9 cellular contexts compared by ENCODE assay signal in the genomic region with DNA sequence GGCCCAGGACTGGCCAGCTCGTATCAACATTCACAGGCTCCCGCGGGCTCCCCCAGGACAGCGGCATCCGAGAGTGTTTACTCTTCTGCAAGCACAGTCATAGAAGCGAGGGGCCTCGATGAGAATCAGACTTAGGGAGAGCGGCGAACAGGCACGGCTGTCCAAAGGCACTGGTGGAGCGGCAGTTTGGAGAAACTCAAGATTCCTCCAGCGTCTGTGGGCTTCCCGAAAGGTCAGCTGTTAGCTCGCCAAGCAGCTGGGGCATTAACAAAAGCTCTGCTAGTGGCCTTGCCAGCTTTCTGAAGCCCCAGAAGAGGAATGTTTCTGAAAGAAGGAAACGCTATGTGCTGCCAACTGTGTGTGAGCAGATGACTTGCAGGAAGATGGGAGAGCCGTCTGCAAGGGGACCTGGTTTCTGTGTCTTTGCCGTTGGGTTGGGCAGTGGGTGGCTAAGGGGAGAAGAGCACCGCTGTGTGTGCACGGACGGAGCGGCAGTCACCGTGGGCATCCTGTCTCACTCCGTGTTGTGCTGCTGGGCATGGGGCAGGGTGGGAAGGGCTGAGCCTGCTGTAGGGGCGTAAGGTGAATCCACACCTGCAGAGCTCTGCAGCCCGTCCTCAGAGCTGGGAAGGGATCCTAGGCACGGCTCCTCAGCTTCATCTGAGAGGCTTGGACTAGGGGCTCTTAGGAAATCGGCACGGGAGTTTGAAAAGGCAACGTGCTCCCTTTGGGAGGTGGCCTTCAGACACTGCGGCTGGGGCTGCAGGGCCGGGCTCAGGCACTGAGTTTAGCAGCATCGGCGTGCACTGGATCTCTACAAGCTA. TPM values are rescaled to one million over a fixed set of nuclear protein-coding genes. Genes with fewer than 3 reads are reported as not detected.
DNase-seq lines count a peak whose midpoint lies in the region; ATAC-seq lines count a peak whose summit lies in the region.
"Had no signal": no experiment of that assay in that cellular context is flagged by ENCODE, and none has a peak within 500 bp of the region (broad histone marks: within the 10 kb centered on the region; RNA-seq: fewer than 3 reads in every experiment).

No MANE protein-coding gene starts in this region.

- H3K9ac ChIP-seq in muscle layer of colon (ENCODE audit: low read length) = peak overlapping the region; percentile 31

- H3K4me1 ChIP-seq in esophagus (ENCODE audit: control insufficient read depth in 2 of 2, insufficient read depth in 2 of 2, low read length in 1 of 2) (peaks cover 0 to 4% of the 10 kb centered on the region in 2 donors), muscle layer of colon (ENCODE audit: insufficient read depth, low read length) (peaks cover 46% of the 10 kb centered on the region)
- no peaks in the 10 kb centered on the region for H3K4me1 ChIP-seq in effector memory CD4-positive, alpha-beta T cell (ENCODE audit: control insufficient read depth, insufficient read depth, low read length, poor library complexity, severe bottlenecking)

- H3K27me3 ChIP-seq in esophagus (ENCODE audit: control insufficient read depth in 1 of 2, insufficient read depth in 2 of 2, low read length in 2 of 2) = no peaks in the 10 kb centered on the region
- H3K27me3 ChIP-seq in muscle layer of colon (ENCODE audit: control insufficient read depth in 1 of 2, insufficient read depth in 2 of 2, low read length in 2 of 2) = no peaks in the 10 kb centered on the region
- H3K27me3 ChIP-seq in effector memory CD4-positive, alpha-beta T cell (replicated peaks; ENCODE audit: control insufficient read depth, insufficient read depth, low read length, poor library complexity, severe bottlenecking) = no peaks in the 10 kb centered on the region

- H3K27ac ChIP-seq in esophagus (ENCODE audit: low read depth in 2 of 2, low read length in 1 of 2) (peak overlapping the region; percentile 50 to 56), muscle layer of colon (ENCODE audit: low read depth, low read length) (peak overlapping the region; percentile 81)
- H3K27ac ChIP-seq in effector memory CD4-positive, alpha-beta T cell (ENCODE audit: insufficient read depth, low read length, poor library complexity, severe bottlenecking) = no peak overlapping the region

- H3K36me3 ChIP-seq in esophagus (ENCODE audit: control insufficient read depth in 2 of 2, insufficient read depth in 2 of 2, low read length in 1 of 2) = peaks cover 0 to 7% of the 10 kb centered on the region in 2 donors
- peaks cover 13% of the 10 kb centered on the region for H3K36me3 ChIP-seq in muscle layer of colon (ENCODE audit: insufficient read depth, low read length)
- peaks cover 12% of the 10 kb centered on the region for H3K36me3 ChIP-seq in effector memory CD4-positive, alpha-beta T cell (ENCODE audit: control insufficient read depth, insufficient read depth, low read length)

- 76 to 78% methylated on average over 33 of the region's 33 CpGs for WGBS in esophagus, 2 donors

- peak; percentile 54 for DNase-seq in LHCN-M2 (ENCODE audit: low read depth)
- DNase-seq in superior temporal gyrus (ENCODE audit: extremely low spot score) = peak; percentile 80
- no peak for DNase-seq in effector memory CD4-positive, alpha-beta T cell
- DNase-seq in GF-D8 (lab: John Stamatoyannopoulos, UW) = no peak
- DNase-seq: MM.1S had no signal

- ATAC-seq in HG03097 (IDR thresholded peaks at IDR 0.05; ENCODE audit: low FRiP score, unreplicated experiment) = no peak
- no peak for ATAC-seq in HG03439 (IDR thresholded peaks at IDR 0.05; ENCODE audit: unreplicated experiment)

- H3K9me3 ChIP-seq in esophagus (ENCODE audit: control insufficient read depth in 2 of 2, insufficient read depth in 1 of 2, low read depth in 1 of 2, low read length in 1 of 2) (peaks cover 0 to 6% of the 10 kb centered on the region in 2 donors), muscle layer of colon (ENCODE audit: low read length) (no peaks in the 10 kb centered on the region)
- no peaks in the 10 kb centered on the region for H3K9me3 ChIP-seq in effector memory CD4-positive, alpha-beta T cell (ENCODE audit: control insufficient read depth, low read length)

- H3K4me3 ChIP-seq in esophagus (ENCODE audit: low read depth in 1 of 2, low read length in 2 of 2) (no peak overlapping the region), muscle layer of colon (ENCODE audit: low read depth in 1 of 2, low read length in 2 of 2) (peak overlapping the region in 1 of 2 donors; percentile 17)
- no peak overlapping the region for H3K4me3 ChIP-seq in effector memory CD4-positive, alpha-beta T cell (ENCODE audit: insufficient read depth, low read depth, low read length, poor library complexity, severe bottlenecking)

RNA-seq across cellular contexts. Expression of a gene that starts 42.1 kb away (rescaled TPM):
- total RNA-seq in LHCN-M2 (2014; rRNA removed) = not detected in 2 replicates
- polyA plus RNA-seq in LHCN-M2 (2012) = 0.34 TPM
- polyA plus RNA-seq in esophagus = under 1 TPM; 0.10 to 0.11 TPM

Comparison
In these comparisons a context has a peak if more than half of its experiments do, and no peak if none do; other contexts are left out.
1. DNase-seq: peak in LHCN-M2 (single experiment) and superior temporal gyrus (single experiment); none in effector memory CD4-positive, alpha-beta T cell (0 of 3) and GF-D8 (single experiment).